In the genomic region with DNA sequence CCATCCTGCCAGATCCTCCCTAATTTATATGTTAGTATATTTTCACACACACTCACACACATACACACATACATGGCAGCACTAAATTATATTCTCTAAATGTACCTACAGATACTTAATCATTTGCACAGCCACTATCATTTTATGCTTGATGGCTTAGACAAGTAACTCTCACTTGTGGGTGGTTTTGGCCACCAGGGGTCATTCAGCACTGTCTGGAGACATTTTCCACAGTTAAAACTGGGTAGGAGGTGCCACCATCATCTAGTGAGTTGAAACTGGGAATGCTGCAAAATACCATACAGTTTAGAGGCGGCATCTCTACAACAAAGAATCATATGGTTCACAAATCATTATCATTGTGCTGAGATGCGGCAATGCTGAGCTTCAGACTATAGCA, we compare ENCODE assay signal across 15 cellular contexts.
"Had no signal": no experiment of that assay in that cellular context is flagged by ENCODE, and none has a peak within 500 bp of the region (broad histone marks: within the 10 kb centered on the region; RNA-seq: fewer than 3 reads in every experiment).

No MANE protein-coding gene starts in this region.

- DNase-seq: activated CD4-positive, alpha-beta T cell treated with anti-CD3 and anti-CD28 coated beads, Interleukin-2, amount 50 U/mL, for 48 hours; activated naive CD4-positive, alpha-beta T cell treated with anti-CD3 and anti-CD28 coated beads for 36 hours; activated naive CD8-positive, alpha-beta T cell treated with anti-CD3 and anti-CD28 coated beads, Interleukin-2, amount 50 U/mL, for 24 hours; mesenchymal stem cell; nucleus accumbens; posterior cingulate gyrus; right cardiac atrium; stimulated activated CD4-positive, alpha-beta T cell treated with anti-CD3 and anti-CD28 coated beads, Interleukin-4, amount 100 ng/mL, for 4 hours; stimulated activated CD8-positive, alpha-beta memory T cell treated with anti-CD3 and anti-CD28 coated beads, Interleukin-4, amount 100 ng/mL, for 48 hours; stimulated activated naive CD8-positive, alpha-beta T cell treated with anti-CD3 and anti-CD28 coated beads, Interleukin-15, Interleukin-2, amounts not matched to agents 100 U/mL and 50 U/mL, for 24 hours; T1000; trophoblast cell had no signal

- H3K27ac ChIP-seq: cardiac muscle cell had no signal

- FAIRE-seq: astrocyte had no signal

- H3K4me2 ChIP-seq: smooth muscle cell had no signal

- H3K4me3 ChIP-seq: cardiac muscle cell, smooth muscle cell had no signal

- H3K27me3 ChIP-seq: cardiac muscle cell had no signal

- H3K36me3 ChIP-seq: cardiac muscle cell had no signal
